In the genomic region with DNA sequence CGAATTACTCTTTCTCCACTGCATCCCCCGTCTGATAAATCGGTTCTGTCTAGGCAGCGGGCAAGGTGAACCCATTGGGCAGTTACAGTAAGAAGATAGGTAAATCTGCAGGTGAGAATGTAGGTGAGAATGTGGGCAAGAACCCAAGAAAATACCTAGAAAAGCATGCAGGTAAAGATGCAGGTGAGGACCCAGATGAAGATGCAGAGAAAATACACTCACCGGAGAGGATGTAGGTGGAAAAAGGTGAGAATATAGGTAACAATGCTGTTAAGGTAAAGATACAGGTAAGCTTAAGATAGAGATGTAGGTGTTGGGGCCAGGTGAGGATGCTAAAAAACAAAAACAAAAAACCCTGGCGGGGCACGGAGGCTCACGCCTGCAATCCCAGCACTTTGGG, we compare ENCODE assay signal across 25 cellular contexts. TPM values are rescaled to one million over a fixed set of nuclear protein-coding genes. Genes with fewer than 3 reads are reported as not detected.
DNase-seq lines count a peak whose midpoint lies in the region; ATAC-seq and TF ChIP-seq lines count a peak whose summit lies in the region.
"Had no signal": no experiment of that assay in that cellular context is flagged by ENCODE, and none has a peak within 500 bp of the region (broad histone marks: within the 10 kb centered on the region; RNA-seq: fewer than 3 reads in every experiment).

No MANE protein-coding gene starts in this region.

- peaks cover 2% of the 10 kb centered on the region for H3K36me3 Mint-ChIP-seq in activated CD8-positive, alpha-beta T cell treated with anti-CD3 and anti-CD28 coated beads, Interleukin-2, amount 10 ng/mL, durations not matched to agents 7 days and 5 days (ENCODE audit: low read depth)
- peaks cover 15% of the 10 kb centered on the region for H3K36me3 Mint-ChIP-seq in activated CD8-positive, alpha-beta T cell treated with anti-CD3 and anti-CD28 coated beads for 36 hours (ENCODE audit: low read depth)
- peaks cover 15% of the 10 kb centered on the region for H3K36me3 Mint-ChIP-seq in stimulated activated naive CD8-positive, alpha-beta T cell treated with anti-CD3 and anti-CD28 coated beads, Interleukin-15, Interleukin-2, amounts not matched to agents 100 ng/mL and 50 ng/mL, for 24 hours (ENCODE audit: low read depth)
- H3K36me3 Mint-ChIP-seq in activated naive CD8-positive, alpha-beta T cell treated with anti-CD3 and anti-CD28 coated beads for 36 hours = peaks cover 17% of the 10 kb centered on the region

- TF ChIP-seq EP300 in ovary (IDR thresholded peaks at IDR 0.05) = no peak

- CTCF ChIA-PET in activated CD8-positive, alpha-beta T cell treated with anti-CD3 and anti-CD28 coated beads, Interleukin-2, amount 10 ng/mL, durations not matched to agents 7 days and 5 days (lab: Charles Lee) = no interaction called here
- CTCF ChIA-PET in activated CD8-positive, alpha-beta T cell treated with anti-CD3 and anti-CD28 coated beads for 36 hours (lab: Charles Lee) = interaction anchor here (0.8 kb wide), 1 partner anchor 45 kb away, joined by 3 read pairs; no protein-coding TSS in a partner anchor

- peak overlapping the region; percentile 16 for H3K27ac Mint-ChIP-seq in activated CD8-positive, alpha-beta T cell treated with anti-CD3 and anti-CD28 coated beads, Interleukin-2, amount 10 ng/mL, durations not matched to agents 7 days and 5 days
- no peak overlapping the region for H3K27ac Mint-ChIP-seq in activated CD8-positive, alpha-beta T cell treated with anti-CD3 and anti-CD28 coated beads for 36 hours
- H3K27ac Mint-ChIP-seq in stimulated activated naive CD8-positive, alpha-beta T cell treated with anti-CD3 and anti-CD28 coated beads, Interleukin-15, Interleukin-2, amounts not matched to agents 100 ng/mL and 50 ng/mL, for 24 hours = peak overlapping the region; percentile 65
- H3K27ac Mint-ChIP-seq in activated naive CD8-positive, alpha-beta T cell treated with anti-CD3 and anti-CD28 coated beads for 36 hours = peak overlapping the region; percentile 4
- H3K27ac Mint-ChIP-seq: CD4-positive, alpha-beta T cell had no signal

- TF ChIP-seq POLR2A in ovary (IDR thresholded peaks at IDR 0.05) (no peak), Peyer's patch (IDR thresholded peaks at IDR 0.05) (no peak)

- POLR2A ChIA-PET in activated CD8-positive, alpha-beta T cell treated with anti-CD3 and anti-CD28 coated beads, Interleukin-2, amount 10 ng/mL, durations not matched to agents 7 days and 5 days (lab: Charles Lee) = no interaction called here
- POLR2A ChIA-PET in activated CD8-positive, alpha-beta T cell treated with anti-CD3 and anti-CD28 coated beads for 36 hours (lab: Charles Lee) = interaction anchor here (1.7 kb wide), 1 partner anchor 15 kb away, joined by 4 read pairs; no protein-coding TSS in a partner anchor

- intact Hi-C loops in activated CD8-positive, alpha-beta T cell treated with anti-CD3 and anti-CD28 coated beads for 36 hours (cut with micrococcal nuclease) = no loop called here
- intact Hi-C loops in ovary (cut with DNase I) = no loop called here

- no peak for TF ChIP-seq CTCF in activated CD8-positive, alpha-beta T cell treated with anti-CD3 and anti-CD28 coated beads for 36 hours (IDR thresholded peaks at IDR 0.05)
- TF ChIP-seq CTCF in ovary (IDR thresholded peaks at IDR 0.05) (no peak), Peyer's patch (IDR thresholded peaks at IDR 0.05) (no peak)

- H3K9me3 ChIP-seq in ovary = peaks cover 0 to 7% of the 10 kb centered on the region in 2 donors
- no peaks in the 10 kb centered on the region for H3K9me3 ChIP-seq in Peyer's patch
- H3K9me3 ChIP-seq: SJSA1 had no signal

- peaks cover 63% of the 10 kb centered on the region for H3K4me1 Mint-ChIP-seq in activated CD8-positive, alpha-beta T cell treated with anti-CD3 and anti-CD28 coated beads, Interleukin-2, amount 10 ng/mL, durations not matched to agents 7 days and 5 days (ENCODE audit: low read depth)
- peaks cover 63% of the 10 kb centered on the region for H3K4me1 Mint-ChIP-seq in activated CD8-positive, alpha-beta T cell treated with anti-CD3 and anti-CD28 coated beads for 36 hours (ENCODE audit: low read depth)
- H3K4me1 Mint-ChIP-seq in stimulated activated naive CD8-positive, alpha-beta T cell treated with anti-CD3 and anti-CD28 coated beads, Interleukin-15, Interleukin-2, amounts not matched to agents 100 ng/mL and 50 ng/mL, for 24 hours (ENCODE audit: low read depth) = peaks cover 81% of the 10 kb centered on the region
- peaks cover 65% of the 10 kb centered on the region for H3K4me1 Mint-ChIP-seq in activated naive CD8-positive, alpha-beta T cell treated with anti-CD3 and anti-CD28 coated beads for 36 hours

- DNase-seq in activated CD8-positive, alpha-beta T cell treated with anti-CD3 and anti-CD28 coated beads, Interleukin-2, amount 10 ng/mL, durations not matched to agents 7 days and 5 days = no peak
- DNase-seq in activated CD8-positive, alpha-beta T cell treated with anti-CD3 and anti-CD28 coated beads for 36 hours = no peak
- no peak for DNase-seq in stimulated activated naive CD8-positive, alpha-beta T cell treated with anti-CD3 and anti-CD28 coated beads, Interleukin-15, Interleukin-2, amounts not matched to agents 100 U/mL and 50 U/mL, for 24 hours
- no peak for DNase-seq in activated naive CD8-positive, alpha-beta T cell treated with anti-CD3 and anti-CD28 coated beads for 36 hours
- DNase-seq in ovary (no peak), T-helper 1 cell (no peak), Peyer's patch (no peak)
- DNase-seq: CD4-positive, alpha-beta T cell; COR-L47; NCI-H1048; NCI-H1417; NCI-H1694; NCI-H2029 treated with DMSO at 0.1 percent for 48 hours; NCI-H446 treated with DMSO at 0.1 percent for 48 hours; NCI-H526; NCI-H82; NK-92 treated with Interleukin-12 subunit alpha and Interleukin-12 subunit beta, amount 100 ng/mL, for 24 hours; PC-9; Right ventricle myocardium superior; RPMI8226 had no signal

- H3K36me3 ChIP-seq in ovary (no peaks in the 10 kb centered on the region), Peyer's patch (no peaks in the 10 kb centered on the region)
- H3K36me3 ChIP-seq: SJSA1 had no signal

- H3K4me3 Mint-ChIP-seq in activated CD8-positive, alpha-beta T cell treated with anti-CD3 and anti-CD28 coated beads, Interleukin-2, amount 10 ng/mL, durations not matched to agents 7 days and 5 days = no peak overlapping the region
- H3K4me3 Mint-ChIP-seq in activated CD8-positive, alpha-beta T cell treated with anti-CD3 and anti-CD28 coated beads for 36 hours = no peak overlapping the region
- H3K4me3 Mint-ChIP-seq in stimulated activated naive CD8-positive, alpha-beta T cell treated with anti-CD3 and anti-CD28 coated beads, Interleukin-15, Interleukin-2, amounts not matched to agents 100 ng/mL and 50 ng/mL, for 24 hours = no peak overlapping the region
- H3K4me3 Mint-ChIP-seq in activated naive CD8-positive, alpha-beta T cell treated with anti-CD3 and anti-CD28 coated beads for 36 hours = no peak overlapping the region
- H3K4me3 Mint-ChIP-seq: CD4-positive, alpha-beta T cell had no signal

- H3K9me3 Mint-ChIP-seq in activated CD8-positive, alpha-beta T cell treated with anti-CD3 and anti-CD28 coated beads, Interleukin-2, amount 10 ng/mL, durations not matched to agents 7 days and 5 days (ENCODE audit: insufficient read depth) = peaks cover 4% of the 10 kb centered on the region
- peaks cover 23% of the 10 kb centered on the region for H3K9me3 Mint-ChIP-seq in activated CD8-positive, alpha-beta T cell treated with anti-CD3 and anti-CD28 coated beads for 36 hours
- H3K9me3 Mint-ChIP-seq in stimulated activated naive CD8-positive, alpha-beta T cell treated with anti-CD3 and anti-CD28 coated beads, Interleukin-15, Interleukin-2, amounts not matched to agents 100 ng/mL and 50 ng/mL, for 24 hours = peaks cover 28% of the 10 kb centered on the region
- peaks cover 19% of the 10 kb centered on the region for H3K9me3 Mint-ChIP-seq in activated naive CD8-positive, alpha-beta T cell treated with anti-CD3 and anti-CD28 coated beads for 36 hours
- H3K9me3 Mint-ChIP-seq: CD4-positive, alpha-beta T cell had no signal

- H3K4me1 ChIP-seq in ovary (ENCODE audit: insufficient read depth) (no peaks in the 10 kb centered on the region), Peyer's patch (peaks cover 0 to 5% (median 0%) of the 10 kb centered on the region in 4 donors)

- 82 to 86% (median 84%) methylated on average over 8 of the region's 8 CpGs for WGBS in ovary, 3 donors

- H3K27ac ChIP-seq in ovary (no peak overlapping the region), Peyer's patch (no peak overlapping the region)
- H3K27ac ChIP-seq: SJSA1 had no signal

- H3K27me3 ChIP-seq in ovary (no peaks in the 10 kb centered on the region), Peyer's patch (no peaks in the 10 kb centered on the region)
- H3K27me3 ChIP-seq: SJSA1 had no signal

- ATAC-seq in activated CD8-positive, alpha-beta T cell treated with anti-CD3 and anti-CD28 coated beads, Interleukin-2, amount 10 ng/mL, durations not matched to agents 7 days and 5 days = no peak
- no peak for ATAC-seq in activated CD8-positive, alpha-beta T cell treated with anti-CD3 and anti-CD28 coated beads for 36 hours
- no peak for ATAC-seq in stimulated activated naive CD8-positive, alpha-beta T cell treated with anti-CD3 and anti-CD28 coated beads, Interleukin-15, Interleukin-2, amounts not matched to agents 100 U/mL and 50 U/mL, for 24 hours
- ATAC-seq: GM12878 had no signal

- H3K4me3 ChIP-seq in ovary (no peak overlapping the region), Peyer's patch (no peak overlapping the region)
- H3K4me3 ChIP-seq: GM12878, PC-9, SJSA1 had no signal

- peaks cover under 1% of the 10 kb centered on the region for H3K27me3 Mint-ChIP-seq in activated CD8-positive, alpha-beta T cell treated with anti-CD3 and anti-CD28 coated beads, Interleukin-2, amount 10 ng/mL, durations not matched to agents 7 days and 5 days (ENCODE audit: low read depth)
- peaks cover 2% of the 10 kb centered on the region for H3K27me3 Mint-ChIP-seq in activated CD8-positive, alpha-beta T cell treated with anti-CD3 and anti-CD28 coated beads for 36 hours
- H3K27me3 Mint-ChIP-seq in stimulated activated naive CD8-positive, alpha-beta T cell treated with anti-CD3 and anti-CD28 coated beads, Interleukin-15, Interleukin-2, amounts not matched to agents 100 ng/mL and 50 ng/mL, for 24 hours = peaks cover 9% of the 10 kb centered on the region
- peaks cover 8% of the 10 kb centered on the region for H3K27me3 Mint-ChIP-seq in activated naive CD8-positive, alpha-beta T cell treated with anti-CD3 and anti-CD28 coated beads for 36 hours
- H3K27me3 Mint-ChIP-seq: CD4-positive, alpha-beta T cell had no signal

RNA-seq across cellular contexts. Expression of gene TNFSF14, which starts 6.3 kb away (rescaled TPM):
- total RNA-seq in activated CD8-positive, alpha-beta T cell treated with anti-CD3 and anti-CD28 coated beads, Interleukin-2, amount 10 ng/mL, durations not matched to agents 7 days and 5 days = 10 to 100 TPM; 47.1 to 47.6 TPM
- total RNA-seq in activated CD8-positive, alpha-beta T cell treated with anti-CD3 and anti-CD28 coated beads for 36 hours = 10 to 100 TPM; 41.7 to 43.8 TPM
- total RNA-seq in activated naive CD8-positive, alpha-beta T cell treated with anti-CD3 and anti-CD28 coated beads for 36 hours = 10 to 100 TPM; 68.0 to 72.8 TPM
- total RNA-seq in ovary (1 to 10 TPM in 6 of 7 donors, under 1 TPM in 1; 0.58 to 9.3 (median 3.7) TPM), Peyer's patch (1 to 10 TPM; 1.7 to 2.7 (median 2.1) TPM)
- polyA plus RNA-seq in ovary = 1 to 10 TPM; 1.4 to 1.5 TPM
- total RNA-seq: A172, SJSA1 had no signal
- polyA plus RNA-seq: BJ had no signal

RNA-seq across cellular contexts. Expression of gene C3, which starts 44.2 kb away (rescaled TPM):
- total RNA-seq in activated CD8-positive, alpha-beta T cell treated with anti-CD3 and anti-CD28 coated beads, Interleukin-2, amount 10 ng/mL, durations not matched to agents 7 days and 5 days = 1 to 10 TPM in 1 of 2 experiments, under 1 TPM in 1; 0.52 to 1.2 TPM
- 1 to 10 TPM in 1 of 2 experiments, under 1 TPM in 1; 0.34 to 1.1 TPM for total RNA-seq in activated CD8-positive, alpha-beta T cell treated with anti-CD3 and anti-CD28 coated beads for 36 hours
- total RNA-seq in activated naive CD8-positive, alpha-beta T cell treated with anti-CD3 and anti-CD28 coated beads for 36 hours = under 1 TPM; 0.22 to 0.64 TPM
- total RNA-seq in ovary = 1,000 to 10,000 TPM in 4 of 7 donors, 100 to 1,000 TPM in 3; 130 to 3,887 (median 1,173) TPM
- 1,000 to 10,000 TPM in 1 of 2 donors, 100 to 1,000 TPM in 1; 430 to 1,351 TPM for polyA plus RNA-seq in ovary
- total RNA-seq in Peyer's patch = 100 to 1,000 TPM in 3 of 4 donors, 10 to 100 TPM in 1; 89.1 to 548 (median 264) TPM
- total RNA-seq: SJSA1 had no signal

Comparison
In these comparisons a context has a peak if more than half of its experiments do, and no peak if none do; other contexts are left out.
1. RNA of gene TNFSF14, which starts 6.3 kb away (total RNA-seq): 68.0 to 72.8 TPM in activated naive CD8-positive, alpha-beta T cell treated with anti-CD3 and anti-CD28 coated beads for 36 hours, 47.1 to 47.6 TPM in activated CD8-positive, alpha-beta T cell treated with anti-CD3 and anti-CD28 coated beads, Interleukin-2, amount 10 ng/mL, durations not matched to agents 7 days and 5 days and 41.7 to 43.8 TPM in activated CD8-positive, alpha-beta T cell treated with anti-CD3 and anti-CD28 coated beads for 36 hours; 0.58 to 9.3 TPM in ovary and 1.7 to 2.7 TPM in Peyer's patch; every median in the first group is over 4 times any median in the second.
2. RNA of gene C3, which starts 44.2 kb away (total RNA-seq): 130 to 3,887 TPM in ovary and 89.1 to 548 TPM in Peyer's patch; 0.52 to 1.2 TPM in activated CD8-positive, alpha-beta T cell treated with anti-CD3 and anti-CD28 coated beads, Interleukin-2, amount 10 ng/mL, durations not matched to agents 7 days and 5 days, 0.34 to 1.1 TPM in activated CD8-positive, alpha-beta T cell treated with anti-CD3 and anti-CD28 coated beads for 36 hours and 0.22 to 0.64 TPM in activated naive CD8-positive, alpha-beta T cell treated with anti-CD3 and anti-CD28 coated beads for 36 hours; every median in the first group is over 10 times any median in the second.